1 cellular context compared by ENCODE assay signal in the genomic region with DNA sequence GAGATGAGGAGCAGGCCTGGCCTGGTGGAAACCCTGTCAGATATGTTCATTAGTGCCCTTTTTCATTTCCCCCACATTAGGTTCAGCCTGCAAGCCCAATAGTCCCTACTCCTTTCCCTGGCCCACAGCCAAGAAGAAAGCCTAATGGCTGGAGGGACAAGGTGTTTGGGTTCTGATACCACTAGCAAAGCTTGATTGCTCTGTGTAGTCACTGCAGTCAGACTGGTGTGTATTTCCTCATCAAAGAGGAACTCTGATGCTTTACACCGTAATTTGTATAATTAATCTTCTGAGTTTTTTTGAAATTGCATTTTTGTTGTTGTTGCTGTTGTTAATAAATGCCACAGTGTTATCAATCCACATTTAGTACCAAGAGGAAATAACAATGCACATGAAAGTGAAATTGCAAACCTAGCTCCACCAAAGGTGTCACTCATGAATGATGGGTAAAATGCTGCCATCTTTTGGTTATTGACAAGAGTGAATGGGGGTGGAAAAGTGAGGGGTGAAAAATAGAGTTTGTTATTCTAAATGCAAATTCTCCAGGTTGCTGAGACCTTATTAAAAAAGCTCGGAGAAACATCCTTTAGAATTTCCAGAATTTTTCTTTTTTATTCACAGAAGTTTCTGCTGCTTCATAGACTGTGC.
TF ChIP-seq lines count a peak whose summit lies in the region.

No MANE protein-coding gene starts in this region.

TF ChIP-seq in HCT116, 20 proteins besides CTCF, POLR2A, EP300 and RAD21 (continued from another document):
- TF ChIP-seq, protein P1, sequence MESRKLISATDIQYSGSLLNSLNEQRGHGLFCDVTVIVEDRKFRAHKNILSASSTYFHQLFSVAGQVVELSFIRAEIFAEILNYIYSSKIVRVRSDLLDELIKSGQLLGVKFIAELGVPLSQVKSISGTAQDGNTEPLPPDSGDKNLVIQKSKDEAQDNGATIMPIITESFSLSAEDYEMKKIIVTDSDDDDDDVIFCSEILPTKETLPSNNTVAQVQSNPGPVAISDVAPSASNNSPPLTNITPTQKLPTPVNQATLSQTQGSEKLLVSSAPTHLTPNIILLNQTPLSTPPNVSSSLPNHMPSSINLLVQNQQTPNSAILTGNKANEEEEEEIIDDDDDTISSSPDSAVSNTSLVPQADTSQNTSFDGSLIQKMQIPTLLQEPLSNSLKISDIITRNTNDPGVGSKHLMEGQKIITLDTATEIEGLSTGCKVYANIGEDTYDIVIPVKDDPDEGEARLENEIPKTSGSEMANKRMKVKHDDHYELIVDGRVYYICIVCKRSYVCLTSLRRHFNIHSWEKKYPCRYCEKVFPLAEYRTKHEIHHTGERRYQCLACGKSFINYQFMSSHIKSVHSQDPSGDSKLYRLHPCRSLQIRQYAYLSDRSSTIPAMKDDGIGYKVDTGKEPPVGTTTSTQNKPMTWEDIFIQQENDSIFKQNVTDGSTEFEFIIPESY (IDR thresholded peaks at IDR 0.05; ENCODE audit: extremely low read depth, insufficient replicate concordance, low read length) = no peak
- TF ChIP-seq, protein P2, sequence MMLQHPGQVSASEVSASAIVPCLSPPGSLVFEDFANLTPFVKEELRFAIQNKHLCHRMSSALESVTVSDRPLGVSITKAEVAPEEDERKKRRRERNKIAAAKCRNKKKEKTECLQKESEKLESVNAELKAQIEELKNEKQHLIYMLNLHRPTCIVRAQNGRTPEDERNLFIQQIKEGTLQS (IDR thresholded peaks at IDR 0.05) = no peak
- TF ChIP-seq EZH2phosphoT487 (IDR thresholded peaks at IDR 0.05; ENCODE audit: borderline replicate concordance) (no peak), CEBPB (IDR thresholded peaks at IDR 0.05; ENCODE audit: low read depth) (no peak)
